19 cellular contexts compared by ENCODE assay signal in genomic region chr10:121822724-121823123, GRCh38.
DNase-seq lines count a peak whose midpoint lies in the region; ATAC-seq, FAIRE-seq and TF ChIP-seq lines count a peak whose summit lies in the region.
"Had no signal": no experiment of that assay in that cellular context is flagged by ENCODE, and none has a peak within 500 bp of the region (broad histone marks: within the 10 kb centered on the region; RNA-seq: fewer than 3 reads in every experiment).

No MANE protein-coding gene starts in this region.

- no peak overlapping the region for H4K91ac ChIP-seq in neuronal stem cell (ENCODE audit: low read depth, low read length, poor library complexity)

- H3K4me1 Mint-ChIP-seq in WTC11: peaks cover 5% of the 10 kb centered on the region; the same call in 1 of the 2 replicates

- no peaks in the 10 kb centered on the region for H3K79me1 ChIP-seq in neuronal stem cell (ENCODE audit: low read depth, low read length)

- H3K4me1 ChIP-seq in HepG2 (ENCODE audit: insufficient read depth, low read length): no peaks in the 10 kb centered on the region
- H3K4me1 ChIP-seq in right lobe of liver: no peaks in the 10 kb centered on the region
- peaks cover 24% of the 10 kb centered on the region for H3K4me1 ChIP-seq in HEK293 (ENCODE audit: control insufficient read depth, insufficient read depth, low read length)
- no peaks in the 10 kb centered on the region for H3K4me1 ChIP-seq in neuronal stem cell (ENCODE audit: control insufficient read depth in 2 of 2, insufficient read depth in 1 of 2, low read depth in 1 of 2, low read length in 2 of 2)
- H3K4me1 ChIP-seq in Peyer's patch: no peaks in the 10 kb centered on the region

- H3K36me3 ChIP-seq in HepG2 (replicated peaks in 1 of 2; ENCODE audit: control insufficient read depth in 1 of 2, insufficient read depth in 2 of 2, low read length in 2 of 2) (peaks cover 0 to 5% of the 10 kb centered on the region in 2 experiments; a peak in 1 of 5 replicates), right lobe of liver (peaks cover 0 to 1% (median 0%) of the 10 kb centered on the region in 4 donors), HEK293 (ENCODE audit: control insufficient read depth in 2 of 2, insufficient read depth in 1 of 2, low read length in 2 of 2) (peaks cover 0 to 5% of the 10 kb centered on the region in 2 experiments; a peak in 1 of 3 replicates), neuronal stem cell (replicated peaks in 1 of 2; ENCODE audit: control insufficient read depth in 2 of 2, insufficient read depth in 2 of 2, low read length in 2 of 2) (peaks cover 0 to under 1% of the 10 kb centered on the region in 2 donors), Peyer's patch (no peaks in the 10 kb centered on the region)

- H3K27me3 ChIP-seq in HepG2 (ENCODE audit: control insufficient read depth in 1 of 2, insufficient read depth in 2 of 2, low read length in 2 of 2) (no peaks in the 10 kb centered on the region), right lobe of liver (no peaks in the 10 kb centered on the region), neuronal stem cell (ENCODE audit: control insufficient read depth in 3 of 3, insufficient read depth in 3 of 3, low read depth in 1 of 3, low read length in 3 of 3) (no peaks in the 10 kb centered on the region), Peyer's patch (no peaks in the 10 kb centered on the region)

- POLR2A ChIA-PET in HepG2 (lab: Yijun Ruan, JAX) (no interaction called here), HEK293 (lab: Yijun Ruan, JAX) (no interaction called here), WTC11 (lab: Charles Lee) (interaction anchor here (0.6 kb wide), 1 partner anchor 272 kb away, joined by 3 read pairs; no protein-coding TSS in a partner anchor)

- no peaks in the 10 kb centered on the region for H3K79me2 ChIP-seq in HepG2 (ENCODE audit: insufficient read depth, low read length)

- H2AFZ ChIP-seq in HepG2 (ENCODE audit: low read length) (no peak overlapping the region), neuronal stem cell (ENCODE audit: low read length) (no peak overlapping the region)
- H2AFZ ChIP-seq: GM23248 had no signal

- H3K27ac Mint-ChIP-seq in WTC11: 0 out of 2 replicates have a peak overlapping the region, but pooled peaks have one; percentile 3
- H3K27ac Mint-ChIP-seq: HFFc6 had no signal

- H3K9ac ChIP-seq in HepG2 (ENCODE audit: insufficient read depth, low read depth, low read length): no peak overlapping the region
- H3K9ac ChIP-seq in neuronal stem cell (ENCODE audit: low read depth, low read length, poor library complexity): no peak overlapping the region
- H3K9ac ChIP-seq: GM23248 had no signal

- intact Hi-C loops in HepG2 (cut with micrococcal nuclease; ENCODE audit: unreplicated experiment) (no loop called here), right lobe of liver (cut with DNase I) (no loop called here), sciatic nerve (cut with DNase I) (no loop called here)

- TF ChIP-seq POLR2A in HepG2 (IDR thresholded peaks at IDR 0.05; ENCODE audit: insufficient read depth in 1 of 2, low read depth in 2 of 2, low read length in 2 of 2) (no peak), right lobe of liver (IDR thresholded peaks at IDR 0.05) (no peak), Peyer's patch (IDR thresholded peaks at IDR 0.05) (no peak)

- TF ChIP-seq EP300 in HepG2 (IDR thresholded peaks at IDR 0.05; ENCODE audit: low read depth in 2 of 2, low read length in 2 of 2) (no peak), HepG2 (CRISPR knock-in tag; IDR thresholded peaks at IDR 0.05; ENCODE audit: borderline replicate concordance) (no peak)

- H3K36me3 Mint-ChIP-seq in WTC11: peaks cover 11% of the 10 kb centered on the region

- no peak overlapping the region for H2BK120ac ChIP-seq in neuronal stem cell (ENCODE audit: low read depth, low read length)

- H3K9me3 Mint-ChIP-seq in WTC11: peaks cover 7% of the 10 kb centered on the region
- H3K9me3 Mint-ChIP-seq: CD4-positive, alpha-beta memory T cell; H9; HFFc6 had no signal

- H3K18ac ChIP-seq in neuronal stem cell (ENCODE audit: low read length): no peak overlapping the region

- H3K23ac ChIP-seq in neuronal stem cell (ENCODE audit: low read depth, low read length, poor library complexity): no peak overlapping the region

- no peak overlapping the region for H3K4me2 ChIP-seq in HepG2 (ENCODE audit: low read depth, low read length)
- H3K4me2 ChIP-seq in neuronal stem cell (ENCODE audit: insufficient read depth, low read length, poor library complexity, severe bottlenecking): no peak overlapping the region

- H3K14ac ChIP-seq in neuronal stem cell (ENCODE audit: low read length): no peak overlapping the region

- no peaks in the 10 kb centered on the region for H4K20me1 ChIP-seq in HepG2 (ENCODE audit: insufficient read depth, low read length)

- H3K4ac ChIP-seq in neuronal stem cell (ENCODE audit: low read length): no peak overlapping the region

- no peak overlapping the region for H3K4me3 Mint-ChIP-seq in WTC11
- H3K4me3 Mint-ChIP-seq: CD4-positive, alpha-beta memory T cell; H9; HFFc6 had no signal

- H3K4me3 ChIP-seq in HepG2 (replicated peaks in 1 of 3; ENCODE audit: insufficient read depth in 1 of 3, low read depth in 2 of 3, low read length in 3 of 3) (no peak overlapping the region), right lobe of liver (no peak overlapping the region), HEK293 (ENCODE audit: low read depth, low read length) (no peak overlapping the region), neuronal stem cell (ENCODE audit: low read length in 2 of 2) (no peak overlapping the region), Peyer's patch (no peak overlapping the region)
- H3K4me3 ChIP-seq: GM23248 had no signal

- H3K27ac ChIP-seq in HepG2 (ENCODE audit: extremely low read length, insufficient read depth, low read length) (no peak overlapping the region), right lobe of liver (no peak overlapping the region), HEK293 (ENCODE audit: extremely low read depth, low read depth, low read length) (no peak overlapping the region), neuronal stem cell (replicated peaks; ENCODE audit: low read length) (no peak overlapping the region), Peyer's patch (no peak overlapping the region)
- H3K27ac ChIP-seq: GM23248 had no signal

- no peak for TF ChIP-seq RAD21 in HepG2 (CRISPR knock-in tag; IDR thresholded peaks at IDR 0.05)

- H2BK12ac ChIP-seq in neuronal stem cell (ENCODE audit: low read length): no peak overlapping the region

- in situ Hi-C loops in HepG2 (cut with HindIII; ENCODE audit: extremely low pct_ligation_motif_present, low pct_unique_long_range_greater_than_20kb): no loop called here

- no peak overlapping the region for H2BK5ac ChIP-seq in neuronal stem cell (ENCODE audit: low read length)

- ATAC-seq in HepG2: no peak
- ATAC-seq in right lobe of liver: no peak
- ATAC-seq in WTC11: no peak
- no peak for ATAC-seq in sciatic nerve
- ATAC-seq: HCT116 had no signal

- CTCF ChIA-PET in HepG2 (lab: Yijun Ruan, JAX; ENCODE audit: low intra/inter-chr PET ratio, low total read pairs) (no interaction called here), HEK293 (lab: Yijun Ruan, JAX) (interaction anchor here (0.6 to 5.1 kb wide), 10 partner anchors 10 to 874 kb away, joined by 3 to 58 read pairs (median 8); no protein-coding TSS in a partner anchor), WTC11 (lab: Charles Lee) (interaction anchor here (1.4 kb wide), 1 partner anchor 229 kb away, joined by 3 read pairs; no protein-coding TSS in a partner anchor)

- no peak for FAIRE-seq in HepG2 (lab: Jason Lieb, UNC)
- FAIRE-seq: G401.6, GM12892 had no signal

- 91% methylated on average over 3 of the region's 3 CpGs for WGBS in HepG2 (ENCODE audit: low lambda C conversion rate)
- WGBS in right lobe of liver (ENCODE audit: insufficient coverage, low coverage, low lambda C conversion rate, missing lambda C conversion rate): 77% methylated on average over 3 of the region's 3 CpGs
- WGBS in neuronal stem cell (ENCODE audit: extremely low coverage in 2 of 2, insufficient read length in 2 of 2, insufficient replicate concordance in 1 of 2), 2 donors: no CpG with 5 or more reads among the region's 3 CpGs

- DNase-seq in HepG2 (ENCODE audit: low spot score): no peak
- DNase-seq in right lobe of liver: no peak
- no peak for DNase-seq in WTC11 (ENCODE audit: low spot score)
- DNase-seq in neuronal stem cell (ENCODE audit: low spot score): no peak
- DNase-seq in sciatic nerve (ENCODE audit: low spot score): no peak
- no peak for DNase-seq in Peyer's patch
- DNase-seq: 8988T; C1 segment of cervical spinal cord; CD4-positive, alpha-beta memory T cell; COR-L47; DMS153; DND-41; GM23248; H9; HFFc6 had no signal

- H2BK15ac ChIP-seq in neuronal stem cell (ENCODE audit: low read length): no peak overlapping the region

- H3K9me3 ChIP-seq in HepG2 (ENCODE audit: low read length): no peaks in the 10 kb centered on the region
- H3K9me3 ChIP-seq in right lobe of liver: no peaks in the 10 kb centered on the region
- no peaks in the 10 kb centered on the region for H3K9me3 ChIP-seq in HEK293 (ENCODE audit: control insufficient read depth, insufficient read depth, low read depth, low read length)
- H3K9me3 ChIP-seq in neuronal stem cell (replicated peaks in 1 of 2; ENCODE audit: control insufficient read depth in 2 of 2, insufficient read depth in 1 of 2, low read depth in 1 of 2, low read length in 2 of 2): no peaks in the 10 kb centered on the region
- no peaks in the 10 kb centered on the region for H3K9me3 ChIP-seq in Peyer's patch

- TF ChIP-seq CTCF in HepG2 (CRISPR knock-in tag; IDR thresholded peaks at IDR 0.05) (no peak), right lobe of liver (IDR thresholded peaks at IDR 0.05) (no peak), HEK293 (tag by site-specific recombination; IDR thresholded peaks at IDR 0.05) (no peak), WTC11 (IDR thresholded peaks at IDR 0.05) (no peak), Peyer's patch (IDR thresholded peaks at IDR 0.05) (no peak)

- no TSS peak for BruUV-seq in HepG2 (replicated peaks; lab: Mats Ljungman, UMichigan)

- H4K8ac ChIP-seq in neuronal stem cell (ENCODE audit: low read depth, low read length): no peak overlapping the region

- no peak overlapping the region for H2AK5ac ChIP-seq in neuronal stem cell (ENCODE audit: low read depth, low read length)

- no peaks in the 10 kb centered on the region for H3K27me3 Mint-ChIP-seq in WTC11 (ENCODE audit: low read depth)
- H3K27me3 Mint-ChIP-seq: CD4-positive, alpha-beta memory T cell had no signal

TF ChIP-seq in HepG2, 621 proteins besides CTCF, POLR2A, EP300 and RAD21 (continues in another document):
- no peak for TF ChIP-seq TEAD2 (CRISPR knock-in tag; IDR thresholded peaks at IDR 0.05)
- no peak for TF ChIP-seq AKAP8 (CRISPR knock-in tag; IDR thresholded peaks at IDR 0.05)
- no peak for TF ChIP-seq EZH2 (conservative IDR thresholded peaks at IDR 0.05; ENCODE audit: low read depth, low read length)

TF ChIP-seq in HEK293, 187 proteins besides CTCF, POLR2A, EP300 and RAD21 (continues in another document):
- TF ChIP-seq ZNF335 (tag by site-specific recombination; conservative IDR thresholded peaks at IDR 0.05): peak; percentile 45

TF ChIP-seq in WTC11, 78 proteins besides CTCF, POLR2A, EP300 and RAD21:
- TF ChIP-seq JUN (CRISPR knock-in tag; IDR thresholded peaks at IDR 0.05) (no peak), ZNF396 (CRISPR knock-in tag; IDR thresholded peaks at IDR 0.05; ENCODE audit: borderline replicate concordance) (no peak)

Comparison
In these comparisons a context has a peak if more than half of its experiments do, and no peak if none do; other contexts are left out.
1. Of the 63 proteins assayed by ChIP-seq in both HepG2 and HEK293: peak only in HepG2: none; only in HEK293: ZNF335; in both: none; in neither: 62.